Comparison of ENCODE assay signal across 13 cellular contexts in the genomic region with DNA sequence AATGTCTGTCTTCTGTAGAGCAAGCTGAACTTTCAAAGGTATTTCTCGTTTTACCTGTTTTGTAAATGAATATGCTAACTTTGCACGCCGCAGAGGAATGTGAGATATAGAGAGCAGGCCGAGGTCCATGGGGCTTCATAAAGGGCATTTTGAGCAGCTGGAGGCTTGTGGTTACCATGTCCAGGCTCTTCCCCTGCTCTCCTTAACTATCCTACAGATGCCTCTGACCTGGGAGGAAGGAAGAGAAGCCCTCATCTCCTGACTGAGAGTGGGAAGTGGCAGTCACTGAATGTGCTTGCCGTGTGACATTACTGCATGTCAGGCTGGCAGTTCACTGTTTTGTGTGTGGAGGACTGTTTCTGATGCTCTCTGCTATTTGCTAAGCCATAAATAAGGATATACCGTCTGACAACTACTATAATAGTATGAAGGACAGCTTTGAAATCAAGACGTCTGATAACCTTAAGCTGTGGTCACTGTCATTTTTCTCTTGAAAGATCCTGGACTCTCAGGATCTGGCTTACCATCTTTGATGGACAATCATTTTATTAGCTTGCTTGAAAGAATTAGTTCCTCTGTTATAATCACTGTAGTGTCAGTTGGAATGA.
DNase-seq lines count a peak whose midpoint lies in the region; ATAC-seq and TF ChIP-seq lines count a peak whose summit lies in the region.
"Had no signal": no experiment of that assay in that cellular context is flagged by ENCODE, and none has a peak within 500 bp of the region (broad histone marks: within the 10 kb centered on the region; RNA-seq: fewer than 3 reads in every experiment).

No MANE protein-coding gene starts in this region.

- H3K18ac ChIP-seq in mesendoderm (ENCODE audit: low read length), result no peak overlapping the region

- H3K9ac ChIP-seq in BLaER1 (no peak overlapping the region), mesendoderm (ENCODE audit: low read length) (no peak overlapping the region)

- DNase-seq in HEK293T (ENCODE audit: extremely low spot score), result no peak
- no peak for DNase-seq in activated naive CD8-positive, alpha-beta T cell treated with anti-CD3 and anti-CD28 coated beads, Interleukin-2, amount 10 ng/mL, durations not matched to agents 7 days and 5 days
- peak; percentile 48 for DNase-seq in mesendoderm
- no peak for DNase-seq in AML-193 (lab: John Stamatoyannopoulos, UW)
- no peak for DNase-seq in DMS 273 treated with DMSO at 0.1 percent for 48 hours (lab: John Stamatoyannopoulos, UW)
- DNase-seq: activated effector memory CD4-positive, alpha-beta T cell treated with anti-CD3 and anti-CD28 coated beads, Interleukin-2, amount 50 U/mL, for 16 hours; DND-41; NCI-H2171 treated with DMSO at 0.1 percent for 48 hours had no signal

- H3K36me3 Mint-ChIP-seq in activated naive CD8-positive, alpha-beta T cell treated with anti-CD3 and anti-CD28 coated beads, Interleukin-2, amount 10 ng/mL, durations not matched to agents 7 days and 5 days, result peaks cover 16% of the 10 kb centered on the region

- no peak overlapping the region for H2BK120ac ChIP-seq in mesendoderm (ENCODE audit: low read depth, low read length)

- no peak overlapping the region for H3K4ac ChIP-seq in mesendoderm (ENCODE audit: low read depth, low read length)

- ATAC-seq in activated naive CD8-positive, alpha-beta T cell treated with anti-CD3 and anti-CD28 coated beads, Interleukin-2, amount 10 ng/mL, durations not matched to agents 7 days and 5 days (ENCODE audit: low read depth), result no peak
- no peak for ATAC-seq in GM19397 (IDR thresholded peaks at IDR 0.05; ENCODE audit: unreplicated experiment)
- ATAC-seq in GM19463 (IDR thresholded peaks at IDR 0.05; ENCODE audit: unreplicated experiment), result no peak

- H3K79me2 ChIP-seq in mesendoderm (ENCODE audit: control insufficient read depth, insufficient read depth, low read length), result peaks cover 69% of the 10 kb centered on the region

- CTCF ChIA-PET in HEK293T (lab: Yijun Ruan, JAX), result interaction anchor here (0.6 kb wide), 1 partner anchor 395 kb away, joined by 4 read pairs; no protein-coding TSS in a partner anchor

- POLR2A ChIA-PET in HEK293T (lab: Yijun Ruan, JAX), result interaction anchor here (0.9 kb wide), 1 partner anchor 105 kb away, joined by 3 read pairs; no protein-coding TSS in a partner anchor
- POLR2A ChIA-PET in activated naive CD8-positive, alpha-beta T cell treated with anti-CD3 and anti-CD28 coated beads, Interleukin-2, amount 10 ng/mL, durations not matched to agents 7 days and 5 days (lab: Charles Lee), result interaction anchor here (0.7 to 1.0 kb wide), 3 partner anchors 105 to 201 kb away, joined by 3 to 5 read pairs (median 3); no protein-coding TSS in a partner anchor

- H2BK5ac ChIP-seq in mesendoderm (ENCODE audit: low read length), result no peak overlapping the region

- H4K20me1 ChIP-seq in BLaER1, result peaks cover 100% of the 10 kb centered on the region

- no peak overlapping the region for H4K8ac ChIP-seq in mesendoderm (ENCODE audit: low read depth, low read length)

- H3K56ac ChIP-seq in mesendoderm (ENCODE audit: low read length), result no peak overlapping the region

- no peak overlapping the region for H4K5ac ChIP-seq in mesendoderm (ENCODE audit: low read length)

- H3K27me3 Mint-ChIP-seq in activated naive CD8-positive, alpha-beta T cell treated with anti-CD3 and anti-CD28 coated beads, Interleukin-2, amount 10 ng/mL, durations not matched to agents 7 days and 5 days, result no peaks in the 10 kb centered on the region

- peaks cover 58% of the 10 kb centered on the region for H3K4me1 Mint-ChIP-seq in activated naive CD8-positive, alpha-beta T cell treated with anti-CD3 and anti-CD28 coated beads, Interleukin-2, amount 10 ng/mL, durations not matched to agents 7 days and 5 days

- H3K4me3 Mint-ChIP-seq in activated naive CD8-positive, alpha-beta T cell treated with anti-CD3 and anti-CD28 coated beads, Interleukin-2, amount 10 ng/mL, durations not matched to agents 7 days and 5 days, result peak overlapping the region; percentile 37

- no peaks in the 10 kb centered on the region for H3K9me3 ChIP-seq in BLaER1

- no peak overlapping the region for H2BK15ac ChIP-seq in mesendoderm (replicated peaks; ENCODE audit: low read depth)

- H2AK5ac ChIP-seq in mesendoderm (ENCODE audit: low read length), result no peak overlapping the region

- H3K4me2 ChIP-seq in BLaER1 (peak overlapping the region; percentile 45), mesendoderm (ENCODE audit: low read length) (no peak overlapping the region)

- H3K36me3 ChIP-seq in BLaER1 (peaks cover 39% of the 10 kb centered on the region), mesendoderm (ENCODE audit: control insufficient read depth, insufficient read depth, low read length) (no peaks in the 10 kb centered on the region)

- H3K27me3 ChIP-seq in BLaER1 (no peaks in the 10 kb centered on the region), mesendoderm (ENCODE audit: insufficient read depth, low read length, poor library complexity) (no peaks in the 10 kb centered on the region)

- no CpG with 5 or more reads among the region's 7 CpGs for WGBS in mesendoderm (ENCODE audit: extremely low coverage, insufficient coverage, low lambda C conversion rate)

- H3K23ac ChIP-seq in mesendoderm (ENCODE audit: low read length), result peak overlapping the region; percentile 29

- H3K9me3 Mint-ChIP-seq in activated naive CD8-positive, alpha-beta T cell treated with anti-CD3 and anti-CD28 coated beads, Interleukin-2, amount 10 ng/mL, durations not matched to agents 7 days and 5 days, result no peaks in the 10 kb centered on the region

- H3K27ac Mint-ChIP-seq in activated naive CD8-positive, alpha-beta T cell treated with anti-CD3 and anti-CD28 coated beads, Interleukin-2, amount 10 ng/mL, durations not matched to agents 7 days and 5 days, result peak overlapping the region; percentile 75

- H3K4me3 ChIP-seq in BLaER1 (no peak overlapping the region), mesendoderm (ENCODE audit: low read length) (no peak overlapping the region)
- H3K4me3 ChIP-seq: SK-N-MC, skin epidermis had no signal

- 0 out of 2 replicates have a peak overlapping the region, but pooled peaks have one; percentile 1 for H3K27ac ChIP-seq in BLaER1
- no peak overlapping the region for H3K27ac ChIP-seq in mesendoderm (ENCODE audit: low read depth, low read length)

- H3K79me1 ChIP-seq in mesendoderm (ENCODE audit: low read length), result peaks cover 37% of the 10 kb centered on the region

- H3K4me1 ChIP-seq in BLaER1 (peaks cover 73% of the 10 kb centered on the region), mesendoderm (ENCODE audit: control insufficient read depth, low read depth, low read length) (peaks cover 14% of the 10 kb centered on the region)

TF ChIP-seq in HEK293T, 16 proteins besides CTCF, POLR2A, EP300 and RAD21:
- no peak for TF ChIP-seq ELF4 (IDR thresholded peaks at IDR 0.05)
- TF ChIP-seq, protein P1, sequence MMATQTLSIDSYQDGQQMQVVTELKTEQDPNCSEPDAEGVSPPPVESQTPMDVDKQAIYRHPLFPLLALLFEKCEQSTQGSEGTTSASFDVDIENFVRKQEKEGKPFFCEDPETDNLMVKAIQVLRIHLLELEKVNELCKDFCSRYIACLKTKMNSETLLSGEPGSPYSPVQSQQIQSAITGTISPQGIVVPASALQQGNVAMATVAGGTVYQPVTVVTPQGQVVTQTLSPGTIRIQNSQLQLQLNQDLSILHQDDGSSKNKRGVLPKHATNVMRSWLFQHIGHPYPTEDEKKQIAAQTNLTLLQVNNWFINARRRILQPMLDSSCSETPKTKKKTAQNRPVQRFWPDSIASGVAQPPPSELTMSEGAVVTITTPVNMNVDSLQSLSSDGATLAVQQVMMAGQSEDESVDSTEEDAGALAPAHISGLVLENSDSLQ (IDR thresholded peaks at IDR 0.05), result peak; percentile 55; the same call in 1 of the 2 replicates
TF ChIP-seq in HEK293T: peak in this region for 1.
